ENCODE assay signal across 1 cellular context in the genomic region with DNA sequence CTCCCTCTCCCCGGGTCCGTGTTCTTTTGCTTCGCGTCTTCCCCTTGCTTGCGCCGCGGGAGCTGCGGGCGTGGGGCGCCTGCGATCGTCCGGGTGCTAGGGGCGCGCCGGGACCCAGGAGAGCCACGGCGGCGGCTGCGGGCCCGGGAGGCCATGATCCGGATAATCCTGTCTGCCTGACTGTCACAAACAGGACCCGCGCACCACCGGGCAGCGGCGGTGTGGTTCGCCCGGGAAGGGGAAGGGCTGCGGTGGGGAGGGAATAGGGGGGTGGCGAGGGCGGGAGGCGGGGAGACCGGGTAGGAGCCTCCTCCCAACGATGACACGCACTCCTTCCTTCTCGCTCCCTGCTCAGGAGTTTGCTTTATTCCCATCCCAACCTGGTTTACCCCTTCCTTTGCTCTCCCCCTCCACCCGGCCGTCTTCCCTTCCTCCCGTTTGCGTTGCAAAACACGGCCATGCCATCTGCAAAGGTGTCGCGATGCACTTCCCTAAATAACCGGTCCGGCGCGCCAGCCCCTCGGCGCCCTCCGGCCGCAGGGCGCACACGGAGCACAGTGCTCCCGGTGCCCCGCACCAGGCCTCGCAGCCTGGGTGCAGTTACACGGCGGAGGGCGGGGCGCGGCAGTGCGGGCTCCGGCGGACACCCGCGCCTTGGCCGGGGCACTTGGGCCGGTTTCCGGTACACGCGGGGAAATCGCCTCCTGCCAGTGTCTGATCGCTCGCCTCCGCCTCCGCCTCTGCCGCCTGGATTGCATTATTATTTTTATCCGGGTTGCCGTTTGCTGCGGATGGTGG.
TF ChIP-seq lines count a peak whose summit lies in the region.

No MANE protein-coding gene starts in this region.

TF ChIP-seq in HepG2, 621 proteins besides CTCF, POLR2A, EP300 and RAD21 (continued from another document and continues in another):
- TF ChIP-seq ZNF280D (CRISPR knock-in tag; IDR thresholded peaks at IDR 0.05) (no peak), ZFP37 (CRISPR knock-in tag; IDR thresholded peaks at IDR 0.05; ENCODE audit: borderline replicate concordance) (no peak), TAF1 (CRISPR knock-in tag; IDR thresholded peaks at IDR 0.05) (peak; percentile 45; the same call in 1 of the 2 replicates), HMG20A (CRISPR knock-in tag; IDR thresholded peaks at IDR 0.05; ENCODE audit: borderline replicate concordance) (no peak), HDAC1 (CRISPR knock-in tag; IDR thresholded peaks at IDR 0.05) (no peak; the same call in none of the 2 replicates), MXI1 (IDR thresholded peaks at IDR 0.05; ENCODE audit: borderline replicate concordance, low read depth, low read length) (0 out of 3 replicates have a peak, but pooled peaks have one; percentile 7), HNRNPL (IDR thresholded peaks at IDR 0.05; ENCODE audit: low read depth, low read length) (0 out of 2 replicates have a peak, but pooled peaks have one; percentile 12), ZZZ3 (CRISPR knock-in tag; IDR thresholded peaks at IDR 0.05; ENCODE audit: borderline replicate concordance) (no peak), TRIM24 (CRISPR knock-in tag; IDR thresholded peaks at IDR 0.05) (no peak), ZNF549 (CRISPR knock-in tag; IDR thresholded peaks at IDR 0.05) (no peak), SRSF4 (IDR thresholded peaks at IDR 0.05; ENCODE audit: low read depth, low read length, poor library complexity, severe bottlenecking) (no peak), MLLT10 (CRISPR knock-in tag; IDR thresholded peaks at IDR 0.05) (no peak), TGIF2 (CRISPR knock-in tag; IDR thresholded peaks at IDR 0.05) (no peak), AHR (CRISPR knock-in tag; IDR thresholded peaks at IDR 0.05) (peak; percentile 35; the same call in 1 of the 2 replicates), ZNF317 (CRISPR knock-in tag; IDR thresholded peaks at IDR 0.05) (no peak), ZNF891 (CRISPR knock-in tag; IDR thresholded peaks at IDR 0.05) (no peak), ZFP36L2 (CRISPR knock-in tag; IDR thresholded peaks at IDR 0.05) (no peak), ZFYVE20 (CRISPR knock-in tag; IDR thresholded peaks at IDR 0.05; ENCODE audit: borderline replicate concordance, low read depth) (no peak), MAX (IDR thresholded peaks at IDR 0.05) (peak; percentile 31; the same call in 1 of the 2 replicates), ZNF343 (CRISPR knock-in tag; IDR thresholded peaks at IDR 0.05) (no peak), ZFX (CRISPR knock-in tag; IDR thresholded peaks at IDR 0.05; ENCODE audit: low read depth) (peak; percentile 79), ZBTB21 (CRISPR knock-in tag; IDR thresholded peaks at IDR 0.05) (no peak)
- TF ChIP-seq, protein P1, sequence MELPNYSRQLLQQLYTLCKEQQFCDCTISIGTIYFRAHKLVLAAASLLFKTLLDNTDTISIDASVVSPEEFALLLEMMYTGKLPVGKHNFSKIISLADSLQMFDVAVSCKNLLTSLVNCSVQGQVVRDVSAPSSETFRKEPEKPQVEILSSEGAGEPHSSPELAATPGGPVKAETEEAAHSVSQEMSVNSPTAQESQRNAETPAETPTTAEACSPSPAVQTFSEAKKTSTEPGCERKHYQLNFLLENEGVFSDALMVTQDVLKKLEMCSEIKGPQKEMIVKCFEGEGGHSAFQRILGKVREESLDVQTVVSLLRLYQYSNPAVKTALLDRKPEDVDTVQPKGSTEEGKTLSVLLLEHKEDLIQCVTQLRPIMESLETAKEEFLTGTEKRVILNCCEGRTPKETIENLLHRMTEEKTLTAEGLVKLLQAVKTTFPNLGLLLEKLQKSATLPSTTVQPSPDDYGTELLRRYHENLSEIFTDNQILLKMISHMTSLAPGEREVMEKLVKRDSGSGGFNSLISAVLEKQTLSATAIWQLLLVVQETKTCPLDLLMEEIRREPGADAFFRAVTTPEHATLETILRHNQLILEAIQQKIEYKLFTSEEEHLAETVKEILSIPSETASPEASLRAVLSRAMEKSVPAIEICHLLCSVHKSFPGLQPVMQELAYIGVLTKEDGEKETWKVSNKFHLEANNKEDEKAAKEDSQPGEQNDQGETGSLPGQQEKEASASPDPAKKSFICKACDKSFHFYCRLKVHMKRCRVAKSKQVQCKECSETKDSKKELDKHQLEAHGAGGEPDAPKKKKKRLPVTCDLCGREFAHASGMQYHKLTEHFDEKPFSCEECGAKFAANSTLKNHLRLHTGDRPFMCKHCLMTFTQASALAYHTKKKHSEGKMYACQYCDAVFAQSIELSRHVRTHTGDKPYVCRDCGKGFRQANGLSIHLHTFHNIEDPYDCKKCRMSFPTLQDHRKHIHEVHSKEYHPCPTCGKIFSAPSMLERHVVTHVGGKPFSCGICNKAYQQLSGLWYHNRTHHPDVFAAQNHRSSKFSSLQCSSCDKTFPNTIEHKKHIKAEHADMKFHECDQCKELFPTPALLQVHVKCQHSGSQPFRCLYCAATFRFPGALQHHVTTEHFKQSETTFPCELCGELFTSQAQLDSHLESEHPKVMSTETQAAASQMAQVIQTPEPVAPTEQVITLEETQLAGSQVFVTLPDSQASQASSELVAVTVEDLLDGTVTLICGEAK (IDR thresholded peaks at IDR 0.05): no peak
- TF ChIP-seq, protein P1 (CRISPR knock-in tag; IDR thresholded peaks at IDR 0.05): no peak
- TF ChIP-seq, protein P2, sequence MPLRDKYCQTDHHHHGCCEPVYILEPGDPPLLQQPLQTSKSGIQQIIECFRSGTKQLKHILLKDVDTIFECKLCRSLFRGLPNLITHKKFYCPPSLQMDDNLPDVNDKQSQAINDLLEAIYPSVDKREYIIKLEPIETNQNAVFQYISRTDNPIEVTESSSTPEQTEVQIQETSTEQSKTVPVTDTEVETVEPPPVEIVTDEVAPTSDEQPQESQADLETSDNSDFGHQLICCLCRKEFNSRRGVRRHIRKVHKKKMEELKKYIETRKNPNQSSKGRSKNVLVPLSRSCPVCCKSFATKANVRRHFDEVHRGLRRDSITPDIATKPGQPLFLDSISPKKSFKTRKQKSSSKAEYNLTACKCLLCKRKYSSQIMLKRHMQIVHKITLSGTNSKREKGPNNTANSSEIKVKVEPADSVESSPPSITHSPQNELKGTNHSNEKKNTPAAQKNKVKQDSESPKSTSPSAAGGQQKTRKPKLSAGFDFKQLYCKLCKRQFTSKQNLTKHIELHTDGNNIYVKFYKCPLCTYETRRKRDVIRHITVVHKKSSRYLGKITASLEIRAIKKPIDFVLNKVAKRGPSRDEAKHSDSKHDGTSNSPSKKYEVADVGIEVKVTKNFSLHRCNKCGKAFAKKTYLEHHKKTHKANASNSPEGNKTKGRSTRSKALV (CRISPR knock-in tag; IDR thresholded peaks at IDR 0.05): peak; percentile 75; the same call in 1 of the 2 replicates
- TF ChIP-seq, protein P3, sequence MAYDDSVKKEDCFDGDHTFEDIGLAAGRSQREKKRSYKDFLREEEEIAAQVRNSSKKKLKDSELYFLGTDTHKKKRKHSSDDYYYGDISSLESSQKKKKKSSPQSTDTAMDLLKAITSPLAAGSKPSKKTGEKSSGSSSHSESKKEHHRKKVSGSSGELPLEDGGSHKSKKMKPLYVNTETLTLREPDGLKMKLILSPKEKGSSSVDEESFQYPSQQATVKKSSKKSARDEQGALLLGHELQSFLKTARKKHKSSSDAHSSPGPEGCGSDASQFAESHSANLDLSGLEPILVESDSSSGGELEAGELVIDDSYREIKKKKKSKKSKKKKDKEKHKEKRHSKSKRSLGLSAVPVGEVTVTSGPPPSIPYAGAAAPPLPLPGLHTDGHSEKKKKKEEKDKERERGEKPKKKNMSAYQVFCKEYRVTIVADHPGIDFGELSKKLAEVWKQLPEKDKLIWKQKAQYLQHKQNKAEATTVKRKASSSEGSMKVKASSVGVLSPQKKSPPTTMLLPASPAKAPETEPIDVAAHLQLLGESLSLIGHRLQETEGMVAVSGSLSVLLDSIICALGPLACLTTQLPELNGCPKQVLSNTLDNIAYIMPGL (CRISPR knock-in tag; IDR thresholded peaks at IDR 0.05; ENCODE audit: borderline replicate concordance in 1 of 2, low read depth in 1 of 2): peak in 1 of 2 experiments; percentile 29; a peak in 1 of 4 replicates
- TF ChIP-seq, protein P4, sequence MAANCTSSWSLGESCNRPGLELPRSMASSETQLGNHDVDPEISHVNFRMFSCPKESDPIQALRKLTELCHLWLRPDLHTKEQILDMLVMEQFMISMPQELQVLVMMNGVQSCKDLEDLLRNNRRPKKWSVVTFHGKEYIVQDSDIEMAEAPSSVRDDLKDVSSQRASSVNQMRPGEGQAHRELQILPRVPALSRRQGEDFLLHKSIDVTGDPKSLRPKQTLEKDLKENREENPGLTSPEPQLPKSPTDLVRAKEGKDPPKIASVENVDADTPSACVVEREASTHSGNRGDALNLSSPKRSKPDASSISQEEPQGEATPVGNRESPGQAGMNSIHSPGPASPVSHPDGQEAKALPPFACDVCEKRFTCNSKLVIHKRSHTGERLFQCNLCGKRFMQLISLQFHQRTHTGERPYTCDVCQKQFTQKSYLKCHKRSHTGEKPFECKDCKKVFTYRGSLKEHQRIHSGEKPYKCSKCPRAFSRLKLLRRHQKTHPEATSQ (CRISPR knock-in tag; IDR thresholded peaks at IDR 0.05; ENCODE audit: borderline replicate concordance): no peak
- TF ChIP-seq, protein P5, sequence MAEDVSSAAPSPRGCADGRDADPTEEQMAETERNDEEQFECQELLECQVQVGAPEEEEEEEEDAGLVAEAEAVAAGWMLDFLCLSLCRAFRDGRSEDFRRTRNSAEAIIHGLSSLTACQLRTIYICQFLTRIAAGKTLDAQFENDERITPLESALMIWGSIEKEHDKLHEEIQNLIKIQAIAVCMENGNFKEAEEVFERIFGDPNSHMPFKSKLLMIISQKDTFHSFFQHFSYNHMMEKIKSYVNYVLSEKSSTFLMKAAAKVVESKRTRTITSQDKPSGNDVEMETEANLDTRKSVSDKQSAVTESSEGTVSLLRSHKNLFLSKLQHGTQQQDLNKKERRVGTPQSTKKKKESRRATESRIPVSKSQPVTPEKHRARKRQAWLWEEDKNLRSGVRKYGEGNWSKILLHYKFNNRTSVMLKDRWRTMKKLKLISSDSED (CRISPR knock-in tag; IDR thresholded peaks at IDR 0.05): no peak
- TF ChIP-seq, protein P6, sequence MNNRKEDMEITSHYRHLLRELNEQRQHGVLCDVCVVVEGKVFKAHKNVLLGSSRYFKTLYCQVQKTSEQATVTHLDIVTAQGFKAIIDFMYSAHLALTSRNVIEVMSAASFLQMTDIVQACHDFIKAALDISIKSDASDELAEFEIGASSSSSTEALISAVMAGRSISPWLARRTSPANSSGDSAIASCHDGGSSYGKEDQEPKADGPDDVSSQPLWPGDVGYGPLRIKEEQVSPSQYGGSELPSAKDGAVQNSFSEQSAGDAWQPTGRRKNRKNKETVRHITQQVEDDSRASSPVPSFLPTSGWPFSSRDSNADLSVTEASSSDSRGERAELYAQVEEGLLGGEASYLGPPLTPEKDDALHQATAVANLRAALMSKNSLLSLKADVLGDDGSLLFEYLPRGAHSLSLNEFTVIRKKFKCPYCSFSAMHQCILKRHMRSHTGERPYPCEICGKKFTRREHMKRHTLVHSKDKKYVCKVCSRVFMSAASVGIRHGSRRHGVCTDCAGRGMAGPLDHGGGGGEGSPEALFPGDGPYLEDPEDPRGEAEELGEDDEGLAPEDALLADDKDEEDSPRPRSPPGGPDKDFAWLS (CRISPR knock-in tag; IDR thresholded peaks at IDR 0.05; ENCODE audit: borderline replicate concordance): no peak
- TF ChIP-seq, protein P7, sequence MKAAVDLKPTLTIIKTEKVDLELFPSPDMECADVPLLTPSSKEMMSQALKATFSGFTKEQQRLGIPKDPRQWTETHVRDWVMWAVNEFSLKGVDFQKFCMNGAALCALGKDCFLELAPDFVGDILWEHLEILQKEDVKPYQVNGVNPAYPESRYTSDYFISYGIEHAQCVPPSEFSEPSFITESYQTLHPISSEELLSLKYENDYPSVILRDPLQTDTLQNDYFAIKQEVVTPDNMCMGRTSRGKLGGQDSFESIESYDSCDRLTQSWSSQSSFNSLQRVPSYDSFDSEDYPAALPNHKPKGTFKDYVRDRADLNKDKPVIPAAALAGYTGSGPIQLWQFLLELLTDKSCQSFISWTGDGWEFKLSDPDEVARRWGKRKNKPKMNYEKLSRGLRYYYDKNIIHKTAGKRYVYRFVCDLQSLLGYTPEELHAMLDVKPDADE (CRISPR knock-in tag; IDR thresholded peaks at IDR 0.05): no peak
